In the genomic region with DNA sequence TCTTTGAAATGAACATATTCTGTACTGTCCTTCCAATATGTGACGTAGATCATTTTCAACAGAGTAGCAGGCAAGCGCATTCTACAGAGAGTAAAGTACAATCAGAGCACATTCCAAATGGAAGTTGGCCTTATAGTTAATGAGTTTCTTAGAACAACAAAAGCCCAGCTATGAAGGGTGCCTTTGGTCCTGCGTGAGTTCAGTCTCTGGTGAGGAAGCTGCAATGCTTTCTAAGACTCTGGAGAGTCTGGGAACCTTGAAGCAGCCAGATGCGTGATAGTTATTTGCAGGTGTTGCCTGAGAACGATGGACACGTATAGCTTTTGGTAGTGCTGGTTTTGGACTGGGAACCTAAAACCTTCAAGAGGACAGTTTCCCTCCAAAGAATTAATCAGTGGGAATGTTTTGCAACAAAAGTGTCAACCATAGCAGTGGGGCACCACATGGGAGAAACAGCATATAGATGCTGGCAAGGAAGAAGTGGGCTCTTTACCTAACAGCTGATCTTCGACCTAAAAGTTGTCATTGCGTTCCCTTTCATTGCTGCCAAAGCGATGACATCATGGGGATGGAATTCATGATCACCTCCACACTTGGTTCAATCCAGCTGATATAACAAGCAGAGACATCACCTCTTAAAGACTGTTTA, we compare ENCODE assay signal across 1 cellular context.
A peak's percentile ranks its signal among the peaks of the same experiment; 100 is the strongest.
TF ChIP-seq lines count a peak whose summit lies in the region.

No MANE protein-coding gene starts in this region.

TF ChIP-seq in H1, 55 proteins besides CTCF, POLR2A, EP300 and RAD21:
- TF ChIP-seq JUND (IDR thresholded peaks at IDR 0.05; ENCODE audit: low read length): peak; percentile 50; the same call in 1 of the 2 replicates
- TF ChIP-seq CHD1 (IDR thresholded peaks at IDR 0.05; ENCODE audit: low read depth, low read length): no peak
- TF ChIP-seq CHD7 (IDR thresholded peaks at IDR 0.05; ENCODE audit: insufficient replicate concordance, low read length): no peak
- TF ChIP-seq BRCA1 (IDR thresholded peaks at IDR 0.05; ENCODE audit: low read depth, low read length): no peak
- TF ChIP-seq FOSL1 (IDR thresholded peaks at IDR 0.05; ENCODE audit: insufficient read depth, low read depth, low read length): no peak
- TF ChIP-seq ASH2L (IDR thresholded peaks at IDR 0.05; ENCODE audit: low read length): no peak
TF ChIP-seq in H1: peak in this region for 1.
